Comparison of ENCODE assay signal across 1 cellular context in genomic region chr1:161172776-161173376, GRCh38.
TF ChIP-seq lines count a peak whose summit lies in the region.

No MANE protein-coding gene starts in this region.

TF ChIP-seq in SK-N-SH treated with all-trans-retinoic acid at 6 μM for 48 hours, 23 proteins besides CTCF, POLR2A, EP300 and RAD21 (continued from another document):
- TF ChIP-seq, protein P1, sequence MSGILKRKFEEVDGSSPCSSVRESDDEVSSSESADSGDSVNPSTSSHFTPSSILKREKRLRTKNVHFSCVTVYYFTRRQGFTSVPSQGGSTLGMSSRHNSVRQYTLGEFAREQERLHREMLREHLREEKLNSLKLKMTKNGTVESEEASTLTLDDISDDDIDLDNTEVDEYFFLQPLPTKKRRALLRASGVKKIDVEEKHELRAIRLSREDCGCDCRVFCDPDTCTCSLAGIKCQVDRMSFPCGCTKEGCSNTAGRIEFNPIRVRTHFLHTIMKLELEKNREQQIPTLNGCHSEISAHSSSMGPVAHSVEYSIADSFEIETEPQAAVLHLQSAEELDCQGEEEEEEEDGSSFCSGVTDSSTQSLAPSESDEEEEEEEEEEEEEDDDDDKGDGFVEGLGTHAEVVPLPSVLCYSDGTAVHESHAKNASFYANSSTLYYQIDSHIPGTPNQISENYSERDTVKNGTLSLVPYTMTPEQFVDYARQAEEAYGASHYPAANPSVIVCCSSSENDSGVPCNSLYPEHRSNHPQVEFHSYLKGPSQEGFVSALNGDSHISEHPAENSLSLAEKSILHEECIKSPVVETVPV (CRISPR knock-in tag; IDR thresholded peaks at IDR 0.05): no peak
- no peak for TF ChIP-seq CSDC2 (CRISPR knock-in tag; IDR thresholded peaks at IDR 0.05)
